ENCODE assay signal across 9 cellular contexts in genomic region chr14:86961106-86961716, GRCh38.
DNase-seq lines count a peak whose midpoint lies in the region; ATAC-seq and TF ChIP-seq lines count a peak whose summit lies in the region.
"Had no signal": no experiment of that assay in that cellular context is flagged by ENCODE, and none has a peak within 500 bp of the region (broad histone marks: within the 10 kb centered on the region; RNA-seq: fewer than 3 reads in every experiment).

No MANE protein-coding gene starts in this region.

- H3K9me3 ChIP-seq in GM23248 (ENCODE audit: low read depth) (no peaks in the 10 kb centered on the region), mucosa of descending colon (peaks cover 29% of the 10 kb centered on the region), colonic mucosa (no peaks in the 10 kb centered on the region)
- H3K9me3 ChIP-seq: testis had no signal

- ATAC-seq in mucosa of descending colon (no peak), HG02588 (IDR thresholded peaks at IDR 0.05; ENCODE audit: unreplicated experiment) (no peak)

- DNase-seq in D341Med (ENCODE audit: low spot score) = peak; percentile 47
- DNase-seq in GM23248 = peak; percentile 39
- DNase-seq in NCI-H69 (lab: John Stamatoyannopoulos, UW) = peak; percentile 7
- DNase-seq in foreskin fibroblast = peak in 1 of 2 donors; percentile 21
- DNase-seq in mucosa of descending colon = no peak
- no peak for DNase-seq in mesenteric fat pad (ENCODE audit: low spot score)
- DNase-seq in colonic mucosa = no peak
- DNase-seq: testis had no signal

- H3K27ac ChIP-seq in GM23248 (no peak overlapping the region), colonic mucosa (no peak overlapping the region)
- H3K27ac ChIP-seq: testis had no signal

- H3K4me1 ChIP-seq in GM23248 (ENCODE audit: insufficient read depth) = no peaks in the 10 kb centered on the region
- H3K4me1 ChIP-seq in mucosa of descending colon (ENCODE audit: low read depth) = no peaks in the 10 kb centered on the region
- no peaks in the 10 kb centered on the region for H3K4me1 ChIP-seq in colonic mucosa
- H3K4me1 ChIP-seq: testis had no signal

- peak; percentile 32 for TF ChIP-seq CTCF in foreskin fibroblast (IDR thresholded peaks at IDR 0.05; ENCODE audit: low read depth, low read length)
- no peak for TF ChIP-seq CTCF in mucosa of descending colon (IDR thresholded peaks at IDR 0.05)
- TF ChIP-seq CTCF in colonic mucosa (IDR thresholded peaks at IDR 0.05) = no peak

- 21 to 25% methylated on average over 2 of the region's 2 CpGs for WGBS in GM23248 (ENCODE audit: low coverage in 1 of 2, low lambda C conversion rate in 2 of 2, missing lambda C conversion rate in 2 of 2), 2 experiments

- H3K27me3 ChIP-seq in GM23248 (replicated peaks; ENCODE audit: insufficient read depth) (no peaks in the 10 kb centered on the region), colonic mucosa (no peaks in the 10 kb centered on the region)
- H3K27me3 ChIP-seq: testis had no signal

- H3K79me2 ChIP-seq in GM23248 (ENCODE audit: insufficient read depth) = no peaks in the 10 kb centered on the region

- H3F3A ChIP-seq in GM23248 (ENCODE audit: insufficient read depth) = no peaks in the 10 kb centered on the region

- H4K20me1 ChIP-seq in GM23248 (ENCODE audit: insufficient read depth) = no peaks in the 10 kb centered on the region

- H3K36me3 ChIP-seq in GM23248 (ENCODE audit: low read depth) (no peaks in the 10 kb centered on the region), mucosa of descending colon (ENCODE audit: low read depth) (no peaks in the 10 kb centered on the region), colonic mucosa (no peaks in the 10 kb centered on the region)

- H3K4me2 ChIP-seq in GM23248 (ENCODE audit: unreplicated experiment) = no peak overlapping the region

- in situ Hi-C loops in GM23248 (cut with MboI) = loop anchor here (25.0 kb wide), 1 partner anchor 651 kb away; no protein-coding TSS in a partner anchor

- H3K9ac ChIP-seq in GM23248 (no peak overlapping the region), colonic mucosa (ENCODE audit: low read depth in 2 of 2, low read length in 2 of 2) (no peak overlapping the region)

- no peak overlapping the region for H2AFZ ChIP-seq in GM23248

- no peaks in the 10 kb centered on the region for H3K9me2 ChIP-seq in GM23248 (ENCODE audit: insufficient read depth)

- H3K4me3 ChIP-seq in GM23248 (no peak overlapping the region), foreskin fibroblast (ENCODE audit: low read depth in 1 of 2, low read length in 2 of 2) (no peak overlapping the region), mucosa of descending colon (no peak overlapping the region), colonic mucosa (no peak overlapping the region)
- H3K4me3 ChIP-seq: testis had no signal

- intact Hi-C loops in mucosa of descending colon (cut with DNase I, micrococcal nuclease) = no loop called here
- intact Hi-C loops in colonic mucosa (cut with DNase I) = no loop called here

Comparison
In these comparisons a context has a peak if more than half of its experiments do, and no peak if none do; other contexts are left out.
1. DNase-seq: peak in D341Med (single experiment), GM23248 (single experiment) and NCI-H69 (single experiment); none in mucosa of descending colon (0 of 3), mesenteric fat pad (single experiment) and colonic mucosa (single experiment).